Comparison of ENCODE assay signal across 24 cellular contexts in genomic region chr22:26466196-26466595, GRCh38. TPM values are rescaled to one million over a fixed set of nuclear protein-coding genes. Genes with fewer than 3 reads are reported as not detected.
DNase-seq lines count a peak whose midpoint lies in the region; ATAC-seq and TF ChIP-seq lines count a peak whose summit lies in the region.
"Had no signal": no experiment of that assay in that cellular context is flagged by ENCODE, and none has a peak within 500 bp of the region (broad histone marks: within the 10 kb centered on the region; RNA-seq: fewer than 3 reads in every experiment).

No MANE protein-coding gene starts in this region.

- H3K4me1 ChIP-seq in breast epithelium: no peaks in the 10 kb centered on the region
- H3K4me1 ChIP-seq: uterus had no signal

- H3K27me3 Mint-ChIP-seq in type B pancreatic cell (no peaks in the 10 kb centered on the region), T-helper 17 cell (no peaks in the 10 kb centered on the region)
- H3K27me3 Mint-ChIP-seq: activated naive CD8-positive, alpha-beta T cell treated with anti-CD3 and anti-CD28 coated beads for 36 hours; CD8-positive, alpha-beta memory T cell; naive thymus-derived CD8-positive, alpha-beta T cell; T-cell had no signal

- no peak for TF ChIP-seq POLR2A in breast epithelium (IDR thresholded peaks at IDR 0.05)

- H3K4me3 Mint-ChIP-seq in type B pancreatic cell: no peak overlapping the region
- H3K4me3 Mint-ChIP-seq in T-helper 17 cell: no peak overlapping the region
- H3K4me3 Mint-ChIP-seq: activated naive CD8-positive, alpha-beta T cell treated with anti-CD3 and anti-CD28 coated beads for 36 hours; CD8-positive, alpha-beta memory T cell; HFFc6; naive thymus-derived CD8-positive, alpha-beta T cell; T-cell had no signal

- H3K36me3 Mint-ChIP-seq in type B pancreatic cell (peaks cover 15% of the 10 kb centered on the region), T-helper 17 cell (ENCODE audit: low read depth) (peaks cover 12% of the 10 kb centered on the region)

- H3K27ac ChIP-seq in breast epithelium: no peak overlapping the region
- H3K27ac ChIP-seq: heart right ventricle, ovary, suprapubic skin, uterus had no signal

- H3K27me3 ChIP-seq in MG63 (no peaks in the 10 kb centered on the region), breast epithelium (no peaks in the 10 kb centered on the region)
- H3K27me3 ChIP-seq: heart right ventricle, ovary, suprapubic skin, uterus had no signal

- no peaks in the 10 kb centered on the region for H3K9me3 ChIP-seq in MG63
- H3K9me3 ChIP-seq in breast epithelium: no peaks in the 10 kb centered on the region
- no peaks in the 10 kb centered on the region for H3K9me3 ChIP-seq in T-helper 17 cell (ENCODE audit: control insufficient read depth, low read length, poor library complexity, severe bottlenecking)
- H3K9me3 ChIP-seq: heart right ventricle, ovary, suprapubic skin, uterus had no signal

- no peak overlapping the region for H3K27ac Mint-ChIP-seq in type B pancreatic cell
- H3K27ac Mint-ChIP-seq in T-helper 17 cell: no peak overlapping the region
- H3K27ac Mint-ChIP-seq: activated naive CD8-positive, alpha-beta T cell treated with anti-CD3 and anti-CD28 coated beads for 36 hours; activated T-helper 2 cell treated with anti-CD3 and anti-CD28 coated beads, Interferon-gamma antibody, Interleukin-2, Interleukin-4, amounts not matched to agents 10 μg/mL and 5 μg/mL and 100 μg/mL, durations not matched to agents 14 hours and 24 hours and 36 hours; HFFc6; naive thymus-derived CD8-positive, alpha-beta T cell; T-cell had no signal

- intact Hi-C loops in breast epithelium (cut with DNase I; ENCODE audit: low total_unique reads): no loop called here

- no peak for TF ChIP-seq CTCF in type B pancreatic cell (conservative IDR thresholded peaks at IDR 0.05)
- no peak for TF ChIP-seq CTCF in breast epithelium (IDR thresholded peaks at IDR 0.05)

- H3K9me3 Mint-ChIP-seq in type B pancreatic cell: no peaks in the 10 kb centered on the region
- H3K9me3 Mint-ChIP-seq: activated naive CD8-positive, alpha-beta T cell treated with anti-CD3 and anti-CD28 coated beads for 36 hours; activated T-helper 2 cell treated with anti-CD3 and anti-CD28 coated beads, Interferon-gamma antibody, Interleukin-2, Interleukin-4, amounts not matched to agents 10 μg/mL and 5 μg/mL and 100 μg/mL, durations not matched to agents 14 hours and 24 hours and 36 hours; CD8-positive, alpha-beta memory T cell; HFFc6; naive thymus-derived CD8-positive, alpha-beta T cell; T-cell had no signal

- H3K4me3 ChIP-seq in MG63 (no peak overlapping the region), breast epithelium (no peak overlapping the region)
- H3K4me3 ChIP-seq: heart right ventricle, ovary, suprapubic skin, uterus had no signal

- H3K4me1 Mint-ChIP-seq in type B pancreatic cell (ENCODE audit: unreplicated experiment) (peaks cover 15% of the 10 kb centered on the region), T-helper 17 cell (peaks cover 5% of the 10 kb centered on the region)
- H3K4me1 Mint-ChIP-seq: activated naive CD8-positive, alpha-beta T cell treated with anti-CD3 and anti-CD28 coated beads for 36 hours; T-cell had no signal

- DNase-seq in Ammon's horn (ENCODE audit: low spot score): peak; percentile 43
- peak; percentile 17 for DNase-seq in MG63
- DNase-seq in cerebellar cortex (ENCODE audit: low spot score): peak; percentile 99
- peak; percentile 58 for DNase-seq in occipital lobe (lab: John Stamatoyannopoulos, UW)
- DNase-seq in NOMO-1 treated with dmso at 0.1 percent for 144 hours (lab: John Stamatoyannopoulos, UW; ENCODE audit: unreplicated experiment): no peak
- no peak for DNase-seq in type B pancreatic cell (ENCODE audit: extremely low spot score, unreplicated experiment)
- DNase-seq in breast epithelium (ENCODE audit: low spot score in 2 of 2): no peak
- no peak for DNase-seq in T-helper 17 cell
- DNase-seq: activated CD4-positive, alpha-beta T cell treated with anti-CD3 and anti-CD28 coated beads, Interleukin-2, amount 50 U/mL, for 1 hour; activated naive CD8-positive, alpha-beta T cell treated with anti-CD3 and anti-CD28 coated beads for 36 hours; CD8-positive, alpha-beta memory T cell; DMS79; heart right ventricle; HFFc6; naive thymus-derived CD8-positive, alpha-beta T cell; NCI-H1436 treated with DMSO at 0.1 percent for 48 hours; ovary; T-cell; uterus had no signal

- no peak for ATAC-seq in T-helper 17 cell
- ATAC-seq: heart right ventricle; left lobe of liver; naive thymus-derived CD8-positive, alpha-beta T cell; Panc1; sciatic nerve; T-cell had no signal

- H3K36me3 ChIP-seq in MG63 (peaks cover 62% of the 10 kb centered on the region), breast epithelium (peaks cover 5% of the 10 kb centered on the region)
- H3K36me3 ChIP-seq: ovary, uterus had no signal

RNA-seq across cellular contexts. Expression of gene HPS4, which starts 17.4 kb away (rescaled TPM):
- total RNA-seq in MG63 (2014; rRNA removed; shearing (Covaris generic); ENCODE audit: low replicate concordance): 13.0 and 13.9 TPM in 2 replicates
- total RNA-seq in occipital lobe (35.1 TPM), type B pancreatic cell (ENCODE audit: low replicate concordance) (38.1 and 46.1 TPM in 2 replicates), breast epithelium (10 to 100 TPM; 29.0 to 43.6 (median 35.4) TPM), T-helper 17 cell (10 to 100 TPM; 44.1 to 54.6 TPM)

RNA-seq across cellular contexts. Expression of gene SRRD, which starts 17.5 kb away (rescaled TPM):
- 18.6 and 30.6 TPM in 2 replicates for total RNA-seq in MG63 (2014; rRNA removed; shearing (Covaris generic); ENCODE audit: low replicate concordance)
- total RNA-seq in occipital lobe (19.5 TPM), type B pancreatic cell (ENCODE audit: low replicate concordance) (26.9 and 27.7 TPM in 2 replicates), breast epithelium (10 to 100 TPM in 2 of 3 donors, 1 to 10 TPM in 1; 8.8 to 17.4 (median 15.0) TPM), T-helper 17 cell (10 to 100 TPM; 15.1 to 18.7 TPM)

RNA-seq across cellular contexts. Expression of gene ASPHD2, which starts 37.1 kb away (rescaled TPM):
- 1.8 and 3.4 TPM in 2 replicates for total RNA-seq in MG63 (2014; rRNA removed; shearing (Covaris generic); ENCODE audit: low replicate concordance)
- total RNA-seq in occipital lobe (18.4 TPM), type B pancreatic cell (ENCODE audit: low replicate concordance) (1.1 and 2.4 TPM in 2 replicates), breast epithelium (1 to 10 TPM in 1 of 3 donors, under 1 TPM in 2; 0.59 to 1.3 (median 0.64) TPM), T-helper 17 cell (1 to 10 TPM; 1.6 to 2.4 TPM)

RNA-seq across cellular contexts. Expression of gene TFIP11, which starts 46.1 kb away (rescaled TPM):
- total RNA-seq in MG63 (2014; rRNA removed; shearing (Covaris generic); ENCODE audit: low replicate concordance): 37.6 and 51.1 TPM in 2 replicates
- total RNA-seq in occipital lobe: 43.8 TPM
- total RNA-seq in type B pancreatic cell (ENCODE audit: low replicate concordance): 32.7 and 40.3 TPM in 2 replicates
- 10 to 100 TPM; 27.5 to 34.5 (median 29.0) TPM for total RNA-seq in breast epithelium
- 100 to 1,000 TPM in 1 of 2 donors, 10 to 100 TPM in 1; 84.0 to 104 TPM for total RNA-seq in T-helper 17 cell

Comparison
In these comparisons a context has a peak if more than half of its experiments do, and no peak if none do; other contexts are left out.
1. DNase-seq: peak in Ammon's horn (single experiment), MG63 (single experiment), cerebellar cortex (single experiment) and occipital lobe (single experiment); none in NOMO-1 treated with dmso at 0.1 percent for 144 hours (single experiment), type B pancreatic cell (single experiment), breast epithelium (0 of 2) and T-helper 17 cell (0 of 3).